In the genomic region with DNA sequence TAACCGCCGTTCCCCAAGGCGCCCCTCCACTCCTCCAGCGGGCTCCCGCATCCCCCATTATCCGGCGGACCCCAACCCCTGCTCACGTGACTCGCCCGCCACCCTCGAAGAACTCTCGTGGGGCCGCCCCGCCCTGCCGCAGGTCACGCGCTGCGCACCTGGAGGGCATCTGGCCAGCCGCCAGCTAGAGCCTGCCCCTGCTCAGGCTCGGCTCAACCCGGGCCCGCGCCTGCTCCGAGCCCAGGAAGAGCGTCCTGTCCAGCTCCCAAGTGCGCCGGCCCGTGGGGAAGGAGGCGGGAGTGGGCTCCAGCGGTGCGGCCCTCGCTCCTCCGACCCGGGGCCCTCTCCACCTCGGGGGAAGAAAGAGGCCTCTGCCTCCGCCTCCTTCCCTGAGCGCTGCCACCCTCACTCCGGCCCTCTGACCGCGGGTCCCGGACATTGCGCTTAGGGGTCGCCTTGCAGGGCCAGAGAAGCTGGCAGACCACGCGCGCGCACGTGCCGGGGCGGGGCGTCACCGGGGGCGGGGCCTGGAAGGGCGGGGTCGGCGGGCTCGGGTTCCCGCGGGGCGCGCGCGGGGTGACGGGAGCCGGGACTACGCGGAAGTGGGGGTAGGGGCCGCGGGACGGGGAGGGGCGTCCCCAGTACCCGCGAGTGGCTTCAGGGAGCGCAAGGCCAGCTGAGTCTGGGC, we compare ENCODE assay signal across 8 cellular contexts. TPM values are rescaled to one million over a fixed set of nuclear protein-coding genes. Genes with fewer than 3 reads are reported as not detected.
DNase-seq lines count a peak whose midpoint lies in the region; ATAC-seq and TF ChIP-seq lines count a peak whose summit lies in the region.

No MANE protein-coding gene starts in this region.

- intact Hi-C loops in dorsolateral prefrontal cortex (cut with DNase I): loop anchor here (2.0 to 10.0 kb wide), 8 partner anchors 28 to 284 kb away; a partner anchor contains a TSS

- CTCF ChIA-PET in activated CD4-positive, alpha-beta memory T cell treated with anti-CD3 and anti-CD28 coated beads, Interleukin-2, amount 10 ng/mL, durations not matched to agents 7 days and 5 days (lab: Charles Lee): interaction anchor here (0.5 to 4.5 kb wide), 47 partner anchors 8 to 390 kb away, joined by 3 to 89 read pairs (median 5); a partner anchor contains a TSS

- peak; percentile 44 for DNase-seq in AG09319 (ENCODE audit: extremely low read depth, low read depth)
- DNase-seq in NCI-H510A (lab: John Stamatoyannopoulos, UW): peak; percentile 77
- DNase-seq in activated CD4-positive, alpha-beta memory T cell treated with anti-CD3 and anti-CD28 coated beads, Interleukin-2, amount 10 ng/mL, durations not matched to agents 7 days and 5 days: no peak
- DNase-seq in dorsolateral prefrontal cortex: peak; percentile 77 to 91 (median 82)
- DNase-seq in lung (ENCODE audit: low spot score): peak; percentile 93
- peak; percentile 67 to 97 (median 82) for DNase-seq in stimulated activated CD4-positive, alpha-beta T cell treated with anti-CD3 and anti-CD28 coated beads, TNF-alpha, amount 100 ng/mL, for 1 hour (ENCODE audit: low read depth in 3 of 3, low spot score in 1 of 3)

- POLR2A ChIA-PET in activated CD4-positive, alpha-beta memory T cell treated with anti-CD3 and anti-CD28 coated beads, Interleukin-2, amount 10 ng/mL, durations not matched to agents 7 days and 5 days (lab: Charles Lee): interaction anchor here (0.6 to 3.8 kb wide), 52 partner anchors 9 to 654 kb away, joined by 3 to 88 read pairs (median 4); a partner anchor contains a TSS

- peaks cover 0 to 3% of the 10 kb centered on the region in 2 donors for H3K4me1 ChIP-seq in lung (ENCODE audit: control insufficient read depth in 2 of 2, insufficient read depth in 2 of 2, low read length in 2 of 2)

- no peaks in the 10 kb centered on the region for H3K9me3 Mint-ChIP-seq in activated CD4-positive, alpha-beta memory T cell treated with anti-CD3 and anti-CD28 coated beads, Interleukin-2, amount 10 ng/mL, durations not matched to agents 7 days and 5 days

- H3K9me3 ChIP-seq in lung (ENCODE audit: control insufficient read depth in 2 of 2, insufficient read depth in 1 of 2, low read length in 1 of 2): no peaks in the 10 kb centered on the region

- H3K27ac Mint-ChIP-seq in activated CD4-positive, alpha-beta memory T cell treated with anti-CD3 and anti-CD28 coated beads, Interleukin-2, amount 10 ng/mL, durations not matched to agents 7 days and 5 days: peak overlapping the region; percentile 93

- H3K36me3 Mint-ChIP-seq in activated CD4-positive, alpha-beta memory T cell treated with anti-CD3 and anti-CD28 coated beads, Interleukin-2, amount 10 ng/mL, durations not matched to agents 7 days and 5 days (ENCODE audit: low read depth): no peaks in the 10 kb centered on the region

- H3K4me1 Mint-ChIP-seq in activated CD4-positive, alpha-beta memory T cell treated with anti-CD3 and anti-CD28 coated beads, Interleukin-2, amount 10 ng/mL, durations not matched to agents 7 days and 5 days: peaks cover 28% of the 10 kb centered on the region

- peak overlapping the region; percentile 87 for H3K4me3 Mint-ChIP-seq in activated CD4-positive, alpha-beta memory T cell treated with anti-CD3 and anti-CD28 coated beads, Interleukin-2, amount 10 ng/mL, durations not matched to agents 7 days and 5 days

- ATAC-seq in GM19023 (IDR thresholded peaks at IDR 0.05; ENCODE audit: unreplicated experiment) (peak; percentile 70), HG03175 (IDR thresholded peaks at IDR 0.05; ENCODE audit: unreplicated experiment) (peak; percentile 55), lung (ENCODE audit: insufficient read depth, low FRiP score) (peak; percentile 91)

- peak overlapping the region; percentile 74 to 98 (median 92) for H3K27ac ChIP-seq in dorsolateral prefrontal cortex
- peak overlapping the region; percentile 82 to 97 for H3K27ac ChIP-seq in lung (ENCODE audit: low read depth in 1 of 2, low read length in 1 of 2)

- H3K4me3 ChIP-seq in dorsolateral prefrontal cortex (peak overlapping the region; percentile 63 to 96 (median 87)), lung (peak overlapping the region; percentile 59)

- H3K27me3 ChIP-seq in dorsolateral prefrontal cortex (no peaks in the 10 kb centered on the region), lung (ENCODE audit: control insufficient read depth, insufficient read depth) (no peaks in the 10 kb centered on the region)

- 0 to 1% methylated on average over 64 to 74 of the region's 74 CpGs for WGBS in lung, 2 donors

- TF ChIP-seq CTCF in AG09319 (IDR thresholded peaks at IDR 0.05; ENCODE audit: low read depth, low read length) (no peak), dorsolateral prefrontal cortex (IDR thresholded peaks at IDR 0.05 in 54 of 56, conservative IDR thresholded peaks at IDR 0.05 in 2 of 56; ENCODE audit: low read depth in 1 of 56, partially characterized antibody in 56 of 56) (peak in 31 of 56 donors; percentile 0 to 75 (median 31)), lung (IDR thresholded peaks at IDR 0.05; ENCODE audit: control extremely low read depth, extremely low read depth) (no peak)

- no peaks in the 10 kb centered on the region for H3K27me3 Mint-ChIP-seq in activated CD4-positive, alpha-beta memory T cell treated with anti-CD3 and anti-CD28 coated beads, Interleukin-2, amount 10 ng/mL, durations not matched to agents 7 days and 5 days

- no peaks in the 10 kb centered on the region for H3K36me3 ChIP-seq in lung (ENCODE audit: control insufficient read depth in 2 of 2, insufficient read depth in 2 of 2, low read length in 2 of 2)

RNA-seq across cellular contexts. Expression of a gene that starts 28.4 kb away (rescaled TPM):
- total RNA-seq in activated CD4-positive, alpha-beta memory T cell treated with anti-CD3 and anti-CD28 coated beads, Interleukin-2, amount 10 ng/mL, durations not matched to agents 7 days and 5 days: 100 to 1,000 TPM; 853 to 877 TPM
- total RNA-seq in dorsolateral prefrontal cortex (100 to 1,000 TPM in 110 of 120 experiments, 10 to 100 TPM in 10; 80.7 to 313 (median 149) TPM), lung (100 to 1,000 TPM; 329 to 374 TPM)
- polyA plus RNA-seq in lung: 100 to 1,000 TPM; 452 to 580 TPM

RNA-seq across cellular contexts. Expression of a gene that starts 28.9 kb away (rescaled TPM):
- total RNA-seq in activated CD4-positive, alpha-beta memory T cell treated with anti-CD3 and anti-CD28 coated beads, Interleukin-2, amount 10 ng/mL, durations not matched to agents 7 days and 5 days: 100 to 1,000 TPM; 170 to 175 TPM
- total RNA-seq in dorsolateral prefrontal cortex: 10 to 100 TPM; 11.3 to 46.0 (median 22.5) TPM
- 100 to 1,000 TPM in 1 of 2 donors, 10 to 100 TPM in 1; 58.6 to 100 TPM for total RNA-seq in lung
- 100 to 1,000 TPM in 1 of 2 donors, 10 to 100 TPM in 1; 63.2 to 109 TPM for polyA plus RNA-seq in lung

Comparison
In these comparisons a context has a peak if more than half of its experiments do, and no peak if none do; other contexts are left out.
1. CTCF ChIP-seq: peak in dorsolateral prefrontal cortex (31 of 56); none in AG09319 (single experiment) and lung (single experiment).
2. Peak in every context shown above with its lines, with median percentiles within 50 percentile points of each other: ATAC-seq.